Comparison of ENCODE assay signal across 10 cellular contexts in the genomic region with DNA sequence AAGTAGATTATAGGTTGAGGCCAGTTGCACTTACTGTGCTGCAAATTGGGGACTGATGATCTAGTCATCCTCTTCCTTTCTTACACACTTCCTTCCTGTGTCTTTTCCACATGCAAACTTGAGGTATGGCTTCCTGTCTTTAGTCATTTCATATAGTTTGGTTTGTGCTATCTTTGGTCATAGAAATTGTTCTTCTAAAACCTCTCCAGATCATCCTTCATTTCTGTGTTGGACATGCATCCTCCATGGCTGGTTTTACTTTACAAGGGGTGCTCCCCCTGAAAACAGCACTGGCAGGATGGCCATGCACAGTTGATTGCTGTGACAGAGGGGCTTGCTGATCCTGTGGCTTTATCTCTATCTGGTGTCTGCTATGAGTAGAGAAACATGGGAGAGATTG. TPM values are rescaled to one million over a fixed set of nuclear protein-coding genes. Genes with fewer than 3 reads are reported as not detected.
DNase-seq lines count a peak whose midpoint lies in the region; ATAC-seq lines count a peak whose summit lies in the region.
"Had no signal": no experiment of that assay in that cellular context is flagged by ENCODE, and none has a peak within 500 bp of the region (broad histone marks: within the 10 kb centered on the region; RNA-seq: fewer than 3 reads in every experiment).

No MANE protein-coding gene starts in this region.

- H3K36me3 Mint-ChIP-seq in activated CD8-positive, alpha-beta memory T cell treated with anti-CD3 and anti-CD28 coated beads, Interleukin-2, amount 10 ng/mL, durations not matched to agents 7 days and 5 days, result peaks cover 8% of the 10 kb centered on the region
- H3K36me3 Mint-ChIP-seq in stimulated activated effector memory CD8-positive, alpha-beta T cell treated with anti-CD3 and anti-CD28 coated beads, Interleukin-12 subunit alpha, Interleukin-12 subunit beta, amount 100 ng/mL, for 72 hours, result no peaks in the 10 kb centered on the region

- ATAC-seq in activated CD8-positive, alpha-beta memory T cell treated with anti-CD3 and anti-CD28 coated beads, Interleukin-2, amount 10 ng/mL, durations not matched to agents 7 days and 5 days, result peak; percentile 85
- peak; percentile 49 for ATAC-seq in HG02642 (IDR thresholded peaks at IDR 0.05; ENCODE audit: poor library complexity, unreplicated experiment)
- ATAC-seq in stimulated activated effector memory CD8-positive, alpha-beta T cell treated with anti-CD3 and anti-CD28 coated beads, Interleukin-12 subunit alpha, Interleukin-12 subunit beta, amount 100 ng/mL, for 72 hours, result peak; percentile 86

- peaks cover 23% of the 10 kb centered on the region for H3K4me1 Mint-ChIP-seq in activated CD8-positive, alpha-beta memory T cell treated with anti-CD3 and anti-CD28 coated beads, Interleukin-2, amount 10 ng/mL, durations not matched to agents 7 days and 5 days
- peaks cover 14% of the 10 kb centered on the region for H3K4me1 Mint-ChIP-seq in stimulated activated effector memory CD8-positive, alpha-beta T cell treated with anti-CD3 and anti-CD28 coated beads, Interleukin-12 subunit alpha, Interleukin-12 subunit beta, amount 100 ng/mL, for 72 hours

- H3K4me3 Mint-ChIP-seq in activated CD8-positive, alpha-beta memory T cell treated with anti-CD3 and anti-CD28 coated beads, Interleukin-2, amount 10 ng/mL, durations not matched to agents 7 days and 5 days, result no peak overlapping the region
- no peak overlapping the region for H3K4me3 Mint-ChIP-seq in stimulated activated effector memory CD8-positive, alpha-beta T cell treated with anti-CD3 and anti-CD28 coated beads, Interleukin-12 subunit alpha, Interleukin-12 subunit beta, amount 100 ng/mL, for 72 hours
- H3K4me3 Mint-ChIP-seq: nephron had no signal

- CTCF ChIA-PET in activated CD8-positive, alpha-beta memory T cell treated with anti-CD3 and anti-CD28 coated beads, Interleukin-2, amount 10 ng/mL, durations not matched to agents 7 days and 5 days (lab: Charles Lee), result interaction anchor here (0.9 to 4.0 kb wide), 7 partner anchors 15 to 172 kb away, joined by 3 to 21 read pairs (median 4); no protein-coding TSS in a partner anchor

- no peak overlapping the region for H3K27ac Mint-ChIP-seq in activated CD8-positive, alpha-beta memory T cell treated with anti-CD3 and anti-CD28 coated beads, Interleukin-2, amount 10 ng/mL, durations not matched to agents 7 days and 5 days
- no peak overlapping the region for H3K27ac Mint-ChIP-seq in stimulated activated effector memory CD8-positive, alpha-beta T cell treated with anti-CD3 and anti-CD28 coated beads, Interleukin-12 subunit alpha, Interleukin-12 subunit beta, amount 100 ng/mL, for 72 hours
- H3K27ac Mint-ChIP-seq: nephron had no signal

- no peaks in the 10 kb centered on the region for H3K9me3 Mint-ChIP-seq in activated CD8-positive, alpha-beta memory T cell treated with anti-CD3 and anti-CD28 coated beads, Interleukin-2, amount 10 ng/mL, durations not matched to agents 7 days and 5 days (ENCODE audit: low read depth)
- no peaks in the 10 kb centered on the region for H3K9me3 Mint-ChIP-seq in stimulated activated effector memory CD8-positive, alpha-beta T cell treated with anti-CD3 and anti-CD28 coated beads, Interleukin-12 subunit alpha, Interleukin-12 subunit beta, amount 100 ng/mL, for 72 hours
- H3K9me3 Mint-ChIP-seq: nephron had no signal

- DNase-seq in activated CD8-positive, alpha-beta memory T cell treated with anti-CD3 and anti-CD28 coated beads, Interleukin-2, amount 10 ng/mL, durations not matched to agents 7 days and 5 days, result peak; percentile 63
- DNase-seq in activated CD8-positive, alpha-beta memory T cell treated with anti-CD3 and anti-CD28 coated beads for 24 hours, result no peak
- DNase-seq in NAMALWA (ENCODE audit: low spot score) (peak; percentile 9), GM19240 (ENCODE audit: insufficient read length, low spot score) (no peak)
- no peak for DNase-seq in stimulated activated effector memory CD8-positive, alpha-beta T cell treated with anti-CD3 and anti-CD28 coated beads, Interleukin-12 subunit alpha, Interleukin-12 subunit beta, amount 100 ng/mL, for 72 hours (ENCODE audit: low spot score in 2 of 2)
- DNase-seq in stimulated activated CD4-positive, alpha-beta T cell treated with anti-CD3 and anti-CD28 coated beads, Interleukin-4, amount 100 ng/mL, for 24 hours, result no peak
- no peak for DNase-seq in activated CD4-positive, alpha-beta T cell treated with anti-CD3 and anti-CD28 coated beads, Interleukin-2, amount 50 U/mL, for 1 hour
- DNase-seq: NCI-H1417 had no signal

- H3K27me3 Mint-ChIP-seq in activated CD8-positive, alpha-beta memory T cell treated with anti-CD3 and anti-CD28 coated beads, Interleukin-2, amount 10 ng/mL, durations not matched to agents 7 days and 5 days, result peaks cover 17% of the 10 kb centered on the region

RNA-seq across cellular contexts. Expression of a gene that starts 36.5 kb away (rescaled TPM):
- 10 to 100 TPM; 40.3 to 43.6 TPM for total RNA-seq in activated CD8-positive, alpha-beta memory T cell treated with anti-CD3 and anti-CD28 coated beads, Interleukin-2, amount 10 ng/mL, durations not matched to agents 7 days and 5 days

Comparison
In these comparisons a context has a peak if more than half of its experiments do, and no peak if none do; other contexts are left out.
1. DNase-seq: peak in activated CD8-positive, alpha-beta memory T cell treated with anti-CD3 and anti-CD28 coated beads, Interleukin-2, amount 10 ng/mL, durations not matched to agents 7 days and 5 days (single experiment) and NAMALWA (single experiment); none in activated CD8-positive, alpha-beta memory T cell treated with anti-CD3 and anti-CD28 coated beads for 24 hours (single experiment), stimulated activated effector memory CD8-positive, alpha-beta T cell treated with anti-CD3 and anti-CD28 coated beads, Interleukin-12 subunit alpha, Interleukin-12 subunit beta, amount 100 ng/mL, for 72 hours (0 of 2), GM19240 (single experiment), stimulated activated CD4-positive, alpha-beta T cell treated with anti-CD3 and anti-CD28 coated beads, Interleukin-4, amount 100 ng/mL, for 24 hours (single experiment) and activated CD4-positive, alpha-beta T cell treated with anti-CD3 and anti-CD28 coated beads, Interleukin-2, amount 50 U/mL, for 1 hour (single experiment).
2. Peak in every context shown above with its lines, with median percentiles within 50 percentile points of each other: ATAC-seq.